In genomic region chr1:183776731-183777130, GRCh38 we compare ENCODE assay signal across 35 cellular contexts. TPM values are rescaled to one million over a fixed set of nuclear protein-coding genes. Genes with fewer than 3 reads are reported as not detected.
DNase-seq lines count a peak whose midpoint lies in the region; ATAC-seq, FAIRE-seq and TF ChIP-seq lines count a peak whose summit lies in the region.
"Had no signal": no experiment of that assay in that cellular context is flagged by ENCODE, and none has a peak within 500 bp of the region (broad histone marks: within the 10 kb centered on the region; RNA-seq: fewer than 3 reads in every experiment).

No MANE protein-coding gene starts in this region.

- H3K36me3 ChIP-seq in SK-N-SH (replicated peaks in 1 of 2; ENCODE audit: control insufficient read depth in 1 of 2, insufficient read depth in 2 of 2, low read length in 1 of 2) = no peaks in the 10 kb centered on the region
- no peaks in the 10 kb centered on the region for H3K36me3 ChIP-seq in astrocyte (ENCODE audit: insufficient read depth, low read length)
- no peaks in the 10 kb centered on the region for H3K36me3 ChIP-seq in smooth muscle cell (ENCODE audit: low read depth)
- no peaks in the 10 kb centered on the region for H3K36me3 ChIP-seq in H7 (replicated peaks; ENCODE audit: control insufficient read depth, insufficient read depth, low read length)
- H3K36me3 ChIP-seq: left lung, Peyer's patch, stomach had no signal

- no peak for ATAC-seq in SK-N-SH treated with all-trans-retinoic acid at 6 μM for 48 hours
- no peak for ATAC-seq in GM21515 (IDR thresholded peaks at IDR 0.05; ENCODE audit: unreplicated experiment)
- ATAC-seq: body of pancreas; CD8-positive, alpha-beta T cell; HCT116; left lung; right cardiac atrium had no signal

- H3K36me3 Mint-ChIP-seq in astrocyte (ENCODE audit: low read depth, unreplicated experiment) = peaks cover 13% of the 10 kb centered on the region

- H3K27me3 ChIP-seq in SK-N-SH (ENCODE audit: insufficient read depth) = no peaks in the 10 kb centered on the region
- H3K27me3 ChIP-seq in astrocyte (ENCODE audit: insufficient read depth, low read length) = no peaks in the 10 kb centered on the region
- H3K27me3 ChIP-seq in smooth muscle cell (ENCODE audit: low read depth) = no peaks in the 10 kb centered on the region
- no peaks in the 10 kb centered on the region for H3K27me3 ChIP-seq in H7 (ENCODE audit: control insufficient read depth, insufficient read depth, low read length)
- H3K27me3 ChIP-seq: body of pancreas, left lung, Peyer's patch, stomach had no signal

- H3K4me3 Mint-ChIP-seq in astrocyte (ENCODE audit: unreplicated experiment) = no peak overlapping the region
- H3K4me3 Mint-ChIP-seq: activated CD4-positive, alpha-beta T cell treated with anti-CD3 and anti-CD28 coated beads, Interleukin-2, amount 10 ng/mL, durations not matched to agents 24 days and 14 days; activated naive CD8-positive, alpha-beta T cell treated with anti-CD3 and anti-CD28 coated beads, Interleukin-2, amount 10 ng/mL, durations not matched to agents 7 days and 5 days; activated T-cell treated with anti-CD3 and anti-CD28 coated beads, Interleukin-2, amount 50 U/mL, for 24 hours; B cell; CD8-positive, alpha-beta T cell; endodermal cell; memory B cell had no signal

- H3K27ac ChIP-seq in SK-N-SH (ENCODE audit: low read depth in 2 of 2, low read length in 1 of 2) = peak overlapping the region in 1 of 2 experiments; percentile 35; a peak in 1 of 4 replicates
- H3K27ac ChIP-seq in astrocyte (ENCODE audit: low read depth, low read length) = no peak overlapping the region
- H3K27ac ChIP-seq in smooth muscle cell (ENCODE audit: low read depth) = peak overlapping the region; percentile 50
- H3K27ac ChIP-seq: 22Rv1, body of pancreas, left lung, parathyroid adenoma, Peyer's patch, stomach had no signal

- FAIRE-seq in astrocyte (lab: Jason Lieb, UNC) = peak; percentile 47
- FAIRE-seq: GM12891, urothelium cell line had no signal

- CTCF ChIA-PET in SK-N-SH (lab: Yijun Ruan, JAX) = interaction anchor here (1.4 kb wide), 1 partner anchor 139 kb away, joined by 5 read pairs; no protein-coding TSS in a partner anchor

- no peak for TF ChIP-seq EP300 in SK-N-SH (IDR thresholded peaks at IDR 0.05; ENCODE audit: borderline replicate concordance in 1 of 2, low read depth in 1 of 2, low read length in 1 of 2)

- no peaks in the 10 kb centered on the region for H3K79me2 ChIP-seq in SK-N-SH (ENCODE audit: insufficient read depth)
- H3K79me2 ChIP-seq in astrocyte (ENCODE audit: insufficient read depth, low read length) = no peaks in the 10 kb centered on the region
- H3K79me2 ChIP-seq in smooth muscle cell (ENCODE audit: low read depth) = no peaks in the 10 kb centered on the region
- H3K79me2 ChIP-seq: parathyroid adenoma had no signal

- H2AFZ ChIP-seq in SK-N-SH (ENCODE audit: low read depth) = no peak overlapping the region
- no peak overlapping the region for H2AFZ ChIP-seq in astrocyte (ENCODE audit: low read depth, low read length)
- no peak overlapping the region for H2AFZ ChIP-seq in smooth muscle cell (ENCODE audit: low read depth)
- H2AFZ ChIP-seq: parathyroid adenoma had no signal

- H3K9me3 ChIP-seq in SK-N-SH = 0 out of 2 replicates have a peak, but pooled peaks cover 3% of the 10 kb centered on the region
- no peaks in the 10 kb centered on the region for H3K9me3 ChIP-seq in astrocyte (ENCODE audit: insufficient read depth, low read depth, low read length)
- H3K9me3 ChIP-seq in smooth muscle cell (replicated peaks; ENCODE audit: low read depth) = no peaks in the 10 kb centered on the region
- H3K9me3 ChIP-seq: body of pancreas, Peyer's patch had no signal

- H4K20me1 ChIP-seq in SK-N-SH (ENCODE audit: insufficient read depth) (no peaks in the 10 kb centered on the region), astrocyte (ENCODE audit: insufficient read depth, low read length) (no peaks in the 10 kb centered on the region), smooth muscle cell (ENCODE audit: low read depth) (no peaks in the 10 kb centered on the region)

- no peaks in the 10 kb centered on the region for H3K9me2 ChIP-seq in SK-N-SH

- DNase-seq in SK-N-SH = no peak
- peak; percentile 59 for DNase-seq in astrocyte (ENCODE audit: low read depth)
- peak; percentile 28 for DNase-seq in fibroblast of the aortic adventitia (ENCODE audit: low read depth)
- DNase-seq in smooth muscle cell (lab: John Stamatoyannopoulos, UW; ENCODE audit: unreplicated experiment) = no peak
- no peak for DNase-seq in activated CD4-positive, alpha-beta T cell treated with anti-CD3 and anti-CD28 coated beads, Interleukin-2, amount 50 U/mL, for 48 hours
- DNase-seq in H7 = no peak
- DNase-seq: activated CD4-positive, alpha-beta T cell treated with anti-CD3 and anti-CD28 coated beads, Interleukin-2, amount 10 ng/mL, durations not matched to agents 24 days and 14 days; activated gamma-delta T cell treated with Interleukin-2 at 50 U/mL for 16 hours; activated naive CD8-positive, alpha-beta T cell treated with anti-CD3 and anti-CD28 coated beads, Interleukin-2, amount 10 ng/mL, durations not matched to agents 7 days and 5 days; activated T-cell treated with anti-CD3 and anti-CD28 coated beads, Interleukin-2, amount 50 U/mL, for 24 hours; body of pancreas; CD8-positive, alpha-beta T cell; dermis blood vessel endothelial cell; DMS 273 treated with DMSO at 0.1 percent for 48 hours; EL; endodermal cell; left lung; NCI-H2107; NCI-H748 treated with DMSO at 0.1 percent for 48 hours; Peyer's patch; right cardiac atrium; SHP77 treated with DMSO at 0.1 percent for 48 hours; stimulated activated CD4-positive, alpha-beta T cell treated with anti-CD3 and anti-CD28 coated beads, Interleukin-2, amount 100 ng/mL, for 48 hours; stomach; SW 1271; T-helper 9 cell had no signal

- H3K9ac ChIP-seq in SK-N-SH (no peak overlapping the region), astrocyte (ENCODE audit: low read length) (no peak overlapping the region), smooth muscle cell (ENCODE audit: low read depth) (no peak overlapping the region)
- H3K9ac ChIP-seq: parathyroid adenoma had no signal

- H3F3A ChIP-seq in SK-N-SH (replicated peaks; ENCODE audit: insufficient read depth) (no peaks in the 10 kb centered on the region), smooth muscle cell (ENCODE audit: low read depth) (no peaks in the 10 kb centered on the region)

- TF ChIP-seq CTCF in SK-N-SH (IDR thresholded peaks at IDR 0.05) (no peak), astrocyte (IDR thresholded peaks at IDR 0.05; ENCODE audit: insufficient read depth, low read depth, low read length) (no peak), fibroblast of the aortic adventitia (IDR thresholded peaks at IDR 0.05; ENCODE audit: insufficient read depth, low read length) (no peak), smooth muscle cell (IDR thresholded peaks at IDR 0.05; ENCODE audit: borderline replicate concordance, insufficient read depth, poor library complexity, severe bottlenecking) (no peak)

- H3K27ac Mint-ChIP-seq in astrocyte (ENCODE audit: unreplicated experiment) = no peak overlapping the region
- H3K27ac Mint-ChIP-seq: activated CD4-positive, alpha-beta T cell treated with anti-CD3 and anti-CD28 coated beads, Interleukin-2, amount 10 ng/mL, durations not matched to agents 24 days and 14 days; activated naive CD8-positive, alpha-beta T cell treated with anti-CD3 and anti-CD28 coated beads, Interleukin-2, amount 10 ng/mL, durations not matched to agents 7 days and 5 days; activated T-cell treated with anti-CD3 and anti-CD28 coated beads, Interleukin-2, amount 50 U/mL, for 24 hours; B cell; CD8-positive, alpha-beta T cell; endodermal cell; memory B cell had no signal

- H3K4me1 Mint-ChIP-seq in astrocyte (ENCODE audit: low read depth, unreplicated experiment) = peaks cover 6% of the 10 kb centered on the region
- H3K4me1 Mint-ChIP-seq: activated CD4-positive, alpha-beta T cell treated with anti-CD3 and anti-CD28 coated beads, Interleukin-2, amount 10 ng/mL, durations not matched to agents 24 days and 14 days; activated naive CD8-positive, alpha-beta T cell treated with anti-CD3 and anti-CD28 coated beads, Interleukin-2, amount 10 ng/mL, durations not matched to agents 7 days and 5 days; B cell; memory B cell had no signal

- no peak for TF ChIP-seq RAD21 in SK-N-SH (IDR thresholded peaks at IDR 0.05; ENCODE audit: low read length)

- H3K4me3 ChIP-seq in SK-N-SH (ENCODE audit: low read depth in 2 of 2, low read length in 1 of 2) (no peak overlapping the region), astrocyte (ENCODE audit: insufficient read depth, low read depth, low read length) (no peak overlapping the region), fibroblast of the aortic adventitia (ENCODE audit: low read depth, low read length) (no peak overlapping the region), smooth muscle cell (no peak overlapping the region), H7 (ENCODE audit: insufficient read depth, low read depth, low read length) (no peak overlapping the region)
- H3K4me3 ChIP-seq: body of pancreas, left lung, Peyer's patch, stomach had no signal

- POLR2A ChIA-PET in SK-N-SH (lab: Yijun Ruan, JAX) = no interaction called here

- H3K4me1 ChIP-seq in SK-N-SH (ENCODE audit: control insufficient read depth in 1 of 2, insufficient read depth in 2 of 2, low read depth in 1 of 2, low read length in 1 of 2) (peaks cover 3 to 6% of the 10 kb centered on the region in 2 experiments; a peak in 3 of 4 replicates), astrocyte (ENCODE audit: insufficient read depth, low read length) (no peaks in the 10 kb centered on the region), smooth muscle cell (ENCODE audit: low read depth) (no peaks in the 10 kb centered on the region)
- H3K4me1 ChIP-seq: body of pancreas, left lung, parathyroid adenoma, Peyer's patch, stomach had no signal

- H3K27me3 Mint-ChIP-seq in astrocyte (ENCODE audit: low read depth, unreplicated experiment) = no peaks in the 10 kb centered on the region
- H3K27me3 Mint-ChIP-seq: activated CD4-positive, alpha-beta T cell treated with anti-CD3 and anti-CD28 coated beads, Interleukin-2, amount 10 ng/mL, durations not matched to agents 24 days and 14 days; activated naive CD8-positive, alpha-beta T cell treated with anti-CD3 and anti-CD28 coated beads, Interleukin-2, amount 10 ng/mL, durations not matched to agents 7 days and 5 days; activated T-cell treated with anti-CD3 and anti-CD28 coated beads, Interleukin-2, amount 50 U/mL, for 24 hours; B cell had no signal

- peaks cover 19% of the 10 kb centered on the region for H3K9me3 Mint-ChIP-seq in astrocyte (ENCODE audit: unreplicated experiment)

- 94% methylated on average over 3 of the region's 3 CpGs for WGBS in SK-N-SH (ENCODE audit: low lambda C conversion rate)
- WGBS in smooth muscle cell (ENCODE audit: low lambda C conversion rate) = 67% methylated on average over 3 of the region's 3 CpGs

- H3K4me2 ChIP-seq in SK-N-SH (no peak overlapping the region), astrocyte (ENCODE audit: low read length) (no peak overlapping the region), smooth muscle cell (peak overlapping the region; percentile 17)

RNA-seq across cellular contexts. Expression of gene RGL1, which starts 28.2 kb away (rescaled TPM):
- polyA plus RNA-seq in SK-N-SH (2012; rRNA removed) (8.3 and 10.7 TPM in 2 replicates), smooth muscle cell (13.4 and 21.4 TPM in 2 replicates)
- 8.7 and 9.7 TPM in 2 replicates for polyA plus RNA-seq in SK-N-SH (2012; cell fraction: cytosol; rRNA removed)
- 10.3 and 15.7 TPM in 2 replicates for polyA plus RNA-seq in SK-N-SH (2012; cell fraction: nucleus; rRNA removed)
- total RNA-seq in astrocyte (9.6 and 10.1 TPM in 2 replicates), fibroblast of the aortic adventitia (ENCODE audit: low replicate concordance) (55.1 and 100 TPM in 2 replicates), smooth muscle cell (21.1 and 26.3 TPM in 2 replicates)
- total RNA-seq in H7 (2014; rRNA removed; shearing (Covaris generic)) = 2.2 and 3.2 TPM in 2 replicates

Comparison
In these comparisons a context has a peak if more than half of its experiments do, and no peak if none do; other contexts are left out.
1. DNase-seq: peak in astrocyte (single experiment) and fibroblast of the aortic adventitia (single experiment); none in SK-N-SH (single experiment), smooth muscle cell (single experiment), activated CD4-positive, alpha-beta T cell treated with anti-CD3 and anti-CD28 coated beads, Interleukin-2, amount 50 U/mL, for 48 hours (0 of 2) and H7 (single experiment).